8 cellular contexts compared by ENCODE assay signal in genomic region chr1:203440780-203441179, GRCh38. TPM values are rescaled to one million over a fixed set of nuclear protein-coding genes. Genes with fewer than 3 reads are reported as not detected.
DNase-seq lines count a peak whose midpoint lies in the region; ATAC-seq and TF ChIP-seq lines count a peak whose summit lies in the region.

No MANE protein-coding gene starts in this region.

- CTCF ChIA-PET in activated CD4-positive, alpha-beta memory T cell treated with anti-CD3 and anti-CD28 coated beads for 36 hours (lab: Charles Lee): interaction anchor here (0.9 to 1.3 kb wide), 3 partner anchors 47 to 173 kb away, joined by 3 read pairs; no protein-coding TSS in a partner anchor

- intact Hi-C loops in body of pancreas (cut with DNase I): loop anchor here (5.0 kb wide), 1 partner anchor 98 kb away; no protein-coding TSS in a partner anchor
- intact Hi-C loops in activated CD4-positive, alpha-beta memory T cell treated with anti-CD3 and anti-CD28 coated beads for 36 hours (cut with micrococcal nuclease): no loop called here

- no peaks in the 10 kb centered on the region for H3K27me3 ChIP-seq in body of pancreas
- H3K27me3 ChIP-seq in kidney epithelial cell (ENCODE audit: control insufficient read depth, insufficient read depth, low read length): peaks cover 29% of the 10 kb centered on the region

- H3K27me3 Mint-ChIP-seq in activated CD4-positive, alpha-beta memory T cell treated with anti-CD3 and anti-CD28 coated beads for 36 hours: peaks cover 12% of the 10 kb centered on the region

- no peak overlapping the region for H3K4me3 ChIP-seq in body of pancreas
- no peak overlapping the region for H3K4me3 ChIP-seq in kidney epithelial cell (ENCODE audit: low read depth, low read length)

- H3K27ac ChIP-seq in body of pancreas: no peak overlapping the region

- H3K4me1 ChIP-seq in body of pancreas: no peaks in the 10 kb centered on the region

- peaks cover 4% of the 10 kb centered on the region for H3K9me3 Mint-ChIP-seq in activated CD4-positive, alpha-beta memory T cell treated with anti-CD3 and anti-CD28 coated beads for 36 hours

- no peak for TF ChIP-seq EP300 in Ishikawa (IDR thresholded peaks at IDR 0.05; ENCODE audit: borderline replicate concordance)

- H3K36me3 Mint-ChIP-seq in activated CD4-positive, alpha-beta memory T cell treated with anti-CD3 and anti-CD28 coated beads for 36 hours: no peaks in the 10 kb centered on the region

- peak; percentile 76 for TF ChIP-seq RAD21 in Ishikawa (IDR thresholded peaks at IDR 0.05; ENCODE audit: low read depth)

- peaks cover 0 to 5% (median 0%) of the 10 kb centered on the region in 3 donors for H3K9me3 ChIP-seq in body of pancreas

- peak; percentile 74 for ATAC-seq in body of pancreas
- no peak for ATAC-seq in GM21367 (IDR thresholded peaks at IDR 0.05; ENCODE audit: unreplicated experiment)
- ATAC-seq in HG03460 (IDR thresholded peaks at IDR 0.05; ENCODE audit: unreplicated experiment): no peak

- POLR2A ChIA-PET in activated CD4-positive, alpha-beta memory T cell treated with anti-CD3 and anti-CD28 coated beads for 36 hours (lab: Charles Lee): no interaction called here

- DNase-seq in DMS153 (lab: John Stamatoyannopoulos, UW) (peak; percentile 58), body of pancreas (peak; percentile 37 to 64 (median 60)), kidney epithelial cell (ENCODE audit: low read depth) (no peak), superior temporal gyrus (ENCODE audit: extremely low spot score) (peak; percentile 78)
- DNase-seq in activated CD4-positive, alpha-beta memory T cell treated with anti-CD3 and anti-CD28 coated beads for 36 hours: no peak

- no peaks in the 10 kb centered on the region for H3K4me1 Mint-ChIP-seq in activated CD4-positive, alpha-beta memory T cell treated with anti-CD3 and anti-CD28 coated beads for 36 hours (ENCODE audit: low read depth)

- TF ChIP-seq CTCF in body of pancreas (IDR thresholded peaks at IDR 0.05) (peak in 5 of 7 experiments; percentile 14 to 46 (median 46)), kidney epithelial cell (IDR thresholded peaks at IDR 0.05; ENCODE audit: insufficient read depth, low read length, poor library complexity, severe bottlenecking) (peak; percentile 23)

- no peak for TF ChIP-seq POLR2A in body of pancreas (IDR thresholded peaks at IDR 0.05)

- no peaks in the 10 kb centered on the region for H3K36me3 ChIP-seq in body of pancreas (replicated peaks in 1 of 2; ENCODE audit: insufficient read depth in 1 of 2, low read depth in 2 of 2)
- H3K36me3 ChIP-seq in kidney epithelial cell (ENCODE audit: control insufficient read depth, insufficient read depth, low read length): no peaks in the 10 kb centered on the region

- H3K27ac Mint-ChIP-seq in activated CD4-positive, alpha-beta memory T cell treated with anti-CD3 and anti-CD28 coated beads for 36 hours: no peak overlapping the region

- H3K4me3 Mint-ChIP-seq in activated CD4-positive, alpha-beta memory T cell treated with anti-CD3 and anti-CD28 coated beads for 36 hours: no peak overlapping the region

- 19 to 26% methylated on average over 7 of the region's 7 CpGs for WGBS in body of pancreas, 2 donors

TF ChIP-seq in Ishikawa, 13 proteins besides CTCF, POLR2A, EP300 and RAD21:
- TF ChIP-seq REST (IDR thresholded peaks at IDR 0.05; ENCODE audit: low read depth) (peak; percentile 41; the same call in 1 of the 2 replicates), CEBPB (IDR thresholded peaks at IDR 0.05) (no peak), EGR1 (IDR thresholded peaks at IDR 0.05) (no peak), NFIC (IDR thresholded peaks at IDR 0.05) (peak; percentile 41; the same call in 1 of the 2 replicates), TEAD4 (IDR thresholded peaks at IDR 0.05) (peak; percentile 31; the same call in 1 of the 2 replicates), FOXM1 (IDR thresholded peaks at IDR 0.05; ENCODE audit: borderline replicate concordance, low read depth) (no peak)

RNA-seq across cellular contexts. Expression of gene PRELP, which starts 34.8 kb away (rescaled TPM):
- total RNA-seq in body of pancreas: 10 to 100 TPM; 14.8 to 28.0 TPM
- under 0.01 TPM in 1 of 2 replicates, not detected in the other for total RNA-seq in kidney epithelial cell
- not detected for total RNA-seq in activated CD4-positive, alpha-beta memory T cell treated with anti-CD3 and anti-CD28 coated beads for 36 hours

RNA-seq across cellular contexts. Expression of gene OPTC, which starts 53.2 kb away (rescaled TPM):
- total RNA-seq in body of pancreas (not detected), kidney epithelial cell (not detected in 2 replicates)
- not detected for total RNA-seq in activated CD4-positive, alpha-beta memory T cell treated with anti-CD3 and anti-CD28 coated beads for 36 hours

Comparison
In these comparisons a context has a peak if more than half of its experiments do, and no peak if none do; other contexts are left out.
1. DNase-seq: peak in DMS153 (single experiment), body of pancreas (4 of 4) and superior temporal gyrus (single experiment); none in kidney epithelial cell (single experiment) and activated CD4-positive, alpha-beta memory T cell treated with anti-CD3 and anti-CD28 coated beads for 36 hours (single experiment).
2. RNA of gene PRELP, which starts 34.8 kb away (total RNA-seq): 14.8 to 28.0 TPM in body of pancreas; not detected in activated CD4-positive, alpha-beta memory T cell treated with anti-CD3 and anti-CD28 coated beads for 36 hours and under 0.01 TPM in kidney epithelial cell; every median in the first group is over 10 times any median in the second.